2 cellular contexts compared by ENCODE assay signal in genomic region chr2:103660523-103660922, GRCh38.
TF ChIP-seq lines count a peak whose summit lies in the region.

No MANE protein-coding gene starts in this region.

TF ChIP-seq in HepG2, 621 proteins besides CTCF, POLR2A, EP300 and RAD21 (continued from another document):
- no peak for TF ChIP-seq ZNF788 (CRISPR knock-in tag; IDR thresholded peaks at IDR 0.05; ENCODE audit: borderline replicate concordance)

TF ChIP-seq in K562, 482 proteins besides CTCF, POLR2A, EP300 and RAD21 (continued from another document):
- TF ChIP-seq UBTF (IDR thresholded peaks at IDR 0.05; ENCODE audit: borderline replicate concordance in 1 of 2, low read depth in 2 of 2, low read length in 2 of 2) = no peak
- TF ChIP-seq MAFG (tag; conservative IDR thresholded peaks at IDR 0.05) = peak; percentile 77
- peak; percentile 82 for TF ChIP-seq C11orf30 (IDR thresholded peaks at IDR 0.05; ENCODE audit: low read depth)
- TF ChIP-seq ZNF316 (IDR thresholded peaks at IDR 0.05) = peak; percentile 94
- TF ChIP-seq MAFF (IDR thresholded peaks at IDR 0.05; ENCODE audit: low read length) = peak; percentile 83; the same call in 1 of the 2 replicates
- TF ChIP-seq MAFK (IDR thresholded peaks at IDR 0.05; ENCODE audit: low read length) = peak; percentile 93
- no peak for TF ChIP-seq CEBPG (CRISPR knock-in tag; IDR thresholded peaks at IDR 0.05)
- TF ChIP-seq CEBPG (tag; conservative IDR thresholded peaks at IDR 0.05 in 1 of 2, IDR thresholded peaks at IDR 0.05 in 1 of 2) = no peak
